ENCODE assay signal across 16 cellular contexts in genomic region chr2:105782646-105783045, GRCh38. TPM values are rescaled to one million over a fixed set of nuclear protein-coding genes. Genes with fewer than 3 reads are reported as not detected.
DNase-seq lines count a peak whose midpoint lies in the region; ATAC-seq and TF ChIP-seq lines count a peak whose summit lies in the region.
"Had no signal": no experiment of that assay in that cellular context is flagged by ENCODE, and none has a peak within 500 bp of the region (broad histone marks: within the 10 kb centered on the region; RNA-seq: fewer than 3 reads in every experiment).

No MANE protein-coding gene starts in this region.

- H3K9me3 ChIP-seq in CD8-positive, alpha-beta T cell (ENCODE audit: low read length), result no peaks in the 10 kb centered on the region
- H3K9me3 ChIP-seq in left lung, result no peaks in the 10 kb centered on the region
- H3K9me3 ChIP-seq: heart left ventricle, upper lobe of right lung had no signal

- peak overlapping the region; percentile 30 for H3K4me3 ChIP-seq in CD8-positive, alpha-beta T cell (ENCODE audit: low read depth, low read length)
- no peak overlapping the region for H3K4me3 ChIP-seq in left lung
- H3K4me3 ChIP-seq: upper lobe of right lung had no signal

- no peak for DNase-seq in T-helper 1 cell
- no peak for DNase-seq in CD8-positive, alpha-beta T cell
- no peak for DNase-seq in activated B cell treated with CpG ODN at 0.5 μM for 24 hours
- DNase-seq in left lung, result no peak
- no peak for DNase-seq in cerebellum (ENCODE audit: low spot score)
- no peak for DNase-seq in anterior cingulate cortex (lab: John Stamatoyannopoulos, UW)
- DNase-seq: brain microvascular endothelial cell; EL; heart left ventricle; midbrain; NCI-H526 treated with DMSO at 0.1 percent for 48 hours; stimulated activated CD4-positive, alpha-beta T cell treated with anti-CD3 and anti-CD28 coated beads, Interleukin-4, amount 100 ng/mL, for 24 hours; upper lobe of right lung had no signal

- H3K27me3 Mint-ChIP-seq in T-helper 1 cell treated with Interleukin-12 subunit alpha and Interleukin-12 subunit beta and Interleukin-4 antibody, amounts not matched to agents 30 μg/mL and 1 μg/mL, for 36 hours (ENCODE audit: low read depth), result no peaks in the 10 kb centered on the region
- no peaks in the 10 kb centered on the region for H3K27me3 Mint-ChIP-seq in CD8-positive, alpha-beta T cell (ENCODE audit: low read depth)
- H3K27me3 Mint-ChIP-seq in activated B cell treated with CpG ODN at 0.5 μM for 24 hours, result no peaks in the 10 kb centered on the region

- H3K4me1 ChIP-seq in CD8-positive, alpha-beta T cell (ENCODE audit: insufficient read depth, low read length), result peaks cover 99% of the 10 kb centered on the region
- peaks cover 5 to 57% of the 10 kb centered on the region in 2 donors for H3K4me1 ChIP-seq in left lung

- intact Hi-C loops in CD8-positive, alpha-beta T cell (cut with DNase I, micrococcal nuclease), result loop anchor here (2.0 to 10.0 kb wide), 4 partner anchors 14 to 762 kb away; no protein-coding TSS in a partner anchor
- intact Hi-C loops in activated B cell treated with CpG ODN at 0.5 μM for 24 hours (cut with micrococcal nuclease), result no loop called here
- intact Hi-C loops in left lung (cut with DNase I), result no loop called here

- peak overlapping the region; percentile 22 for H3K27ac ChIP-seq in CD8-positive, alpha-beta T cell (ENCODE audit: low read depth, low read length)
- H3K27ac ChIP-seq in left lung, result no peak overlapping the region
- H3K27ac ChIP-seq: brain microvascular endothelial cell, heart left ventricle, upper lobe of right lung had no signal

- H3K9me3 Mint-ChIP-seq in T-helper 1 cell treated with Interleukin-12 subunit alpha and Interleukin-12 subunit beta and Interleukin-4 antibody, amounts not matched to agents 30 μg/mL and 1 μg/mL, for 36 hours, result no peaks in the 10 kb centered on the region
- H3K9me3 Mint-ChIP-seq in CD8-positive, alpha-beta T cell, result no peaks in the 10 kb centered on the region
- H3K9me3 Mint-ChIP-seq in activated B cell treated with CpG ODN at 0.5 μM for 24 hours, result no peaks in the 10 kb centered on the region

- H3K36me3 Mint-ChIP-seq in T-helper 1 cell treated with Interleukin-12 subunit alpha and Interleukin-12 subunit beta and Interleukin-4 antibody, amounts not matched to agents 30 μg/mL and 1 μg/mL, for 36 hours (ENCODE audit: low read depth), result peaks cover 21% of the 10 kb centered on the region
- peaks cover 46% of the 10 kb centered on the region for H3K36me3 Mint-ChIP-seq in CD8-positive, alpha-beta T cell
- H3K36me3 Mint-ChIP-seq in activated B cell treated with CpG ODN at 0.5 μM for 24 hours (ENCODE audit: low read depth), result peaks cover 16% of the 10 kb centered on the region

- CTCF ChIA-PET in CD8-positive, alpha-beta T cell (lab: Charles Lee), result interaction anchor here (0.6 to 2.5 kb wide), 13 partner anchors 10 to 321 kb away, joined by 3 to 13 read pairs (median 4); no protein-coding TSS in a partner anchor
- CTCF ChIA-PET in activated B cell treated with CpG ODN at 0.5 μM for 24 hours (lab: Charles Lee), result interaction anchor here (1.2 to 1.6 kb wide), 4 partner anchors 30 to 325 kb away, joined by 3 to 5 read pairs (median 4); no protein-coding TSS in a partner anchor

- H3K4me3 Mint-ChIP-seq in T-helper 1 cell treated with Interleukin-12 subunit alpha and Interleukin-12 subunit beta and Interleukin-4 antibody, amounts not matched to agents 30 μg/mL and 1 μg/mL, for 36 hours, result no peak overlapping the region
- H3K4me3 Mint-ChIP-seq in CD8-positive, alpha-beta T cell, result peak overlapping the region; percentile 81
- H3K4me3 Mint-ChIP-seq in activated B cell treated with CpG ODN at 0.5 μM for 24 hours, result no peak overlapping the region

- H3K27me3 ChIP-seq in CD8-positive, alpha-beta T cell (ENCODE audit: insufficient read depth, low read length), result no peaks in the 10 kb centered on the region
- H3K27me3 ChIP-seq in left lung, result no peaks in the 10 kb centered on the region
- H3K27me3 ChIP-seq: brain microvascular endothelial cell, heart left ventricle, upper lobe of right lung had no signal

- peak; percentile 19 for ATAC-seq in CD8-positive, alpha-beta T cell
- ATAC-seq in activated B cell treated with CpG ODN at 0.5 μM for 24 hours (ENCODE audit: low read depth), result no peak
- ATAC-seq in left lung, result peak; percentile 20
- ATAC-seq in GM18858 (IDR thresholded peaks at IDR 0.05; ENCODE audit: unreplicated experiment), result no peak
- ATAC-seq: heart left ventricle, SK-N-SH treated with all-trans-retinoic acid at 6 μM for 48 hours, upper lobe of right lung had no signal

- H3K36me3 ChIP-seq in CD8-positive, alpha-beta T cell (ENCODE audit: insufficient read depth, low read length), result no peaks in the 10 kb centered on the region
- H3K36me3 ChIP-seq in left lung, result no peaks in the 10 kb centered on the region
- H3K36me3 ChIP-seq: brain microvascular endothelial cell, upper lobe of right lung had no signal

- peak overlapping the region; percentile 54 for H3K27ac Mint-ChIP-seq in T-helper 1 cell treated with Interleukin-12 subunit alpha and Interleukin-12 subunit beta and Interleukin-4 antibody, amounts not matched to agents 30 μg/mL and 1 μg/mL, for 36 hours
- peak overlapping the region; percentile 98 for H3K27ac Mint-ChIP-seq in CD8-positive, alpha-beta T cell
- peak overlapping the region; percentile 6 for H3K27ac Mint-ChIP-seq in activated B cell treated with CpG ODN at 0.5 μM for 24 hours

- no peak for TF ChIP-seq CTCF in CD8-positive, alpha-beta T cell (IDR thresholded peaks at IDR 0.05)
- TF ChIP-seq CTCF in activated B cell treated with CpG ODN at 0.5 μM for 24 hours (IDR thresholded peaks at IDR 0.05) (no peak), left lung (IDR thresholded peaks at IDR 0.05) (no peak)

- POLR2A ChIA-PET in CD8-positive, alpha-beta T cell (lab: Charles Lee), result interaction anchor here (0.6 to 1.8 kb wide), 7 partner anchors 9 to 314 kb away, joined by 3 to 5 read pairs (median 3); no protein-coding TSS in a partner anchor
- POLR2A ChIA-PET in activated B cell treated with CpG ODN at 0.5 μM for 24 hours (lab: Charles Lee), result no interaction called here

- peaks cover 66% of the 10 kb centered on the region for H3K4me1 Mint-ChIP-seq in T-helper 1 cell treated with Interleukin-12 subunit alpha and Interleukin-12 subunit beta and Interleukin-4 antibody, amounts not matched to agents 30 μg/mL and 1 μg/mL, for 36 hours (ENCODE audit: low read depth)
- H3K4me1 Mint-ChIP-seq in CD8-positive, alpha-beta T cell (ENCODE audit: low read depth), result peaks cover 94% of the 10 kb centered on the region
- peaks cover 82% of the 10 kb centered on the region for H3K4me1 Mint-ChIP-seq in activated B cell treated with CpG ODN at 0.5 μM for 24 hours

RNA-seq across cellular contexts. Expression of gene NCK2, which starts 37.9 kb away (rescaled TPM):
- total RNA-seq in CD8-positive, alpha-beta T cell, result 10 to 100 TPM; 59.0 to 60.3 TPM
- total RNA-seq in activated B cell treated with CpG ODN at 0.5 μM for 24 hours (52.9 and 53.4 TPM in 2 replicates), left lung (10 to 100 TPM; 37.6 to 43.5 TPM), cerebellum (38.6 TPM)

Comparison
In these comparisons a context has a peak if more than half of its experiments do, and no peak if none do; other contexts are left out.
1. H3K27ac Mint-ChIP-seq: peak in every context shown above with its lines; median percentile 98 in CD8-positive, alpha-beta T cell; 54 in T-helper 1 cell treated with Interleukin-12 subunit alpha and Interleukin-12 subunit beta and Interleukin-4 antibody, amounts not matched to agents 30 μg/mL and 1 μg/mL, for 36 hours; 6 in activated B cell treated with CpG ODN at 0.5 μM for 24 hours.
2. ATAC-seq: peak in CD8-positive, alpha-beta T cell (single experiment) and left lung (single experiment); none in activated B cell treated with CpG ODN at 0.5 μM for 24 hours (single experiment) and GM18858 (single experiment).
3. intact Hi-C loops: an anchor here in CD8-positive, alpha-beta T cell (2.0 to 10.0 kb wide); none called in activated B cell treated with CpG ODN at 0.5 μM for 24 hours and left lung.